In the genomic region with DNA sequence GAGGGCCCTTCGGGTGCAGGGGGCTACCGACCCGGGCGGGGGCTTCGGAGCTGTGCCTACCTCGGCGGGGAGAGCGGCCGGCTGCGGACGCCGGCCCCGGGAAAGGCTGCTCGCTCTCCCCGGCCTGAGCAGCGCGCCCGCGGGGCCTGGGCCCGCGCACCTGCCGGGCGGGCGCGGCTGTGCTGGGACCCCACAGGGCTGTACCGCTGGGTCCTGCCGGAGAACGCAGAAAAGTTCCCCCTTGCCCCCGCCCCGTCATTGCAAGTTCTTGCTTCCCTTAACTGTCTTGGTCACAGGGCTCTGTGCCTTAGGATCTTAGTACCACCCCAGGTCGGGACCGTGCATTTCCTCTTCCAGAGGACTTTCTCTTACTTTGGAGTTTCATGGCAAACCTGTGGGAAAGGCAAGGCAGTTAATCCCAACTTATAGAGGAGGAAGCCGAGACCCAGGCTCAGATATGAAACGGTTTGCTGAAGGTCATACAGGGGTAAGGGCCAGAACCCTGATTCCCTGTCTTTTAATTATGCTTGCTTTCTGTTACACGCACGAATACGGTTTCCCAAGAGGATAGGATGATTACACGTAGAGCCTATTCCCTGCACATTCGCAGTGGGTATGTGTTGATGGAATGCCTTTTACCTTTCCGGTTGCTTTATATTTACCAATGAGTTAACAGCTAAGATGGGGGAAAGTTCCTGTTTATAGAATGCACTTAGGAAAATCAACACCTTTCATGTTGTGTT, we compare ENCODE assay signal across 8 cellular contexts. TPM values are rescaled to one million over a fixed set of nuclear protein-coding genes. Genes with fewer than 3 reads are reported as not detected.
A peak's percentile ranks its signal among the peaks of the same experiment; 100 is the strongest.
DNase-seq lines count a peak whose midpoint lies in the region; ATAC-seq and TF ChIP-seq lines count a peak whose summit lies in the region.

No MANE protein-coding gene starts in this region.

- no peak for TF ChIP-seq RAD21 in liver (IDR thresholded peaks at IDR 0.05)

- H3K4me1 ChIP-seq in ACC112 (ENCODE audit: control insufficient read depth, insufficient read depth, low read length, unreplicated experiment) (peaks cover 29% of the 10 kb centered on the region), liver (ENCODE audit: control insufficient read depth in 4 of 4, insufficient read depth in 4 of 4, low read length in 3 of 4) (peaks cover 0 to 43% (median 17%) of the 10 kb centered on the region in 4 donors)

- H3K4me3 ChIP-seq in ACC112 (ENCODE audit: low read depth, low read length) (peak overlapping the region; percentile 99), liver (ENCODE audit: low read depth in 1 of 3, low read length in 3 of 3) (peak overlapping the region; percentile 76 to 91 (median 88))

- peaks cover 20% of the 10 kb centered on the region for H3K36me3 Mint-ChIP-seq in dendritic cell treated with granulocyte-macrophage colony-stimulating factor and Interleukin-4, amounts not matched to agents 40 ng/mL and 50 ng/mL, for 4 days (ENCODE audit: low read depth)
- H3K36me3 Mint-ChIP-seq in stimulated activated naive CD8-positive, alpha-beta T cell treated with anti-CD3 and anti-CD28 coated beads, Interleukin-15, Interleukin-2, amounts not matched to agents 100 ng/mL and 50 ng/mL, for 24 hours (ENCODE audit: low read depth) = peaks cover 29% of the 10 kb centered on the region

- peaks cover 31% of the 10 kb centered on the region for H3K79me2 ChIP-seq in ACC112 (ENCODE audit: control insufficient read depth, insufficient read depth, low read length, unreplicated experiment)

- H3K9me3 ChIP-seq in liver (ENCODE audit: control insufficient read depth in 4 of 4, low read length in 3 of 4) = no peaks in the 10 kb centered on the region

- peak overlapping the region; percentile 86 to 93 for H3K9ac ChIP-seq in liver (ENCODE audit: low read depth in 1 of 2, low read length in 2 of 2)

- intact Hi-C loops in dendritic cell treated with granulocyte-macrophage colony-stimulating factor and Interleukin-4, amounts not matched to agents 40 ng/mL and 50 ng/mL, for 4 days (cut with micrococcal nuclease) = loop anchor here (2.0 kb wide), 1 partner anchor 58 kb away; no protein-coding TSS in a partner anchor

- 1% methylated on average over 40 of the region's 40 CpGs for WGBS in liver

- no peaks in the 10 kb centered on the region for H3K27me3 ChIP-seq in ACC112 (ENCODE audit: insufficient read depth, low read length)
- H3K27me3 ChIP-seq in liver (ENCODE audit: control insufficient read depth in 4 of 4, insufficient read depth in 4 of 4, low read length in 3 of 4) = no peaks in the 10 kb centered on the region

- peak overlapping the region; percentile 83 for H3K4me3 Mint-ChIP-seq in dendritic cell treated with granulocyte-macrophage colony-stimulating factor and Interleukin-4, amounts not matched to agents 40 ng/mL and 50 ng/mL, for 4 days
- peak overlapping the region; percentile 94 for H3K4me3 Mint-ChIP-seq in stimulated activated naive CD8-positive, alpha-beta T cell treated with anti-CD3 and anti-CD28 coated beads, Interleukin-15, Interleukin-2, amounts not matched to agents 100 ng/mL and 50 ng/mL, for 24 hours

- H3K27ac Mint-ChIP-seq in dendritic cell treated with granulocyte-macrophage colony-stimulating factor and Interleukin-4, amounts not matched to agents 40 ng/mL and 50 ng/mL, for 4 days = peak overlapping the region; percentile 85
- H3K27ac Mint-ChIP-seq in stimulated activated naive CD8-positive, alpha-beta T cell treated with anti-CD3 and anti-CD28 coated beads, Interleukin-15, Interleukin-2, amounts not matched to agents 100 ng/mL and 50 ng/mL, for 24 hours = peak overlapping the region; percentile 89

- CTCF ChIA-PET in RWPE1 (lab: Yijun Ruan, JAX) = interaction anchor here (0.6 to 1.1 kb wide), 4 partner anchors 17 to 733 kb away, joined by 3 to 4 read pairs (median 4); no protein-coding TSS in a partner anchor

- H3K4me1 Mint-ChIP-seq in dendritic cell treated with granulocyte-macrophage colony-stimulating factor and Interleukin-4, amounts not matched to agents 40 ng/mL and 50 ng/mL, for 4 days (ENCODE audit: low read depth) = peaks cover 43% of the 10 kb centered on the region
- peaks cover 45% of the 10 kb centered on the region for H3K4me1 Mint-ChIP-seq in stimulated activated naive CD8-positive, alpha-beta T cell treated with anti-CD3 and anti-CD28 coated beads, Interleukin-15, Interleukin-2, amounts not matched to agents 100 ng/mL and 50 ng/mL, for 24 hours (ENCODE audit: low read depth)

- no peak for TF ChIP-seq CTCF in GM13977 (IDR thresholded peaks at IDR 0.05; ENCODE audit: extremely low read depth, insufficient read depth, missing control alignments)
- TF ChIP-seq CTCF in RWPE1 (conservative IDR thresholded peaks at IDR 0.05; ENCODE audit: low read depth) = no peak
- no peak for TF ChIP-seq CTCF in liver (IDR thresholded peaks at IDR 0.05; ENCODE audit: low read depth, low read length, missing input control)

- peaks cover 3% of the 10 kb centered on the region for H3K27me3 Mint-ChIP-seq in dendritic cell treated with granulocyte-macrophage colony-stimulating factor and Interleukin-4, amounts not matched to agents 40 ng/mL and 50 ng/mL, for 4 days
- H3K27me3 Mint-ChIP-seq in stimulated activated naive CD8-positive, alpha-beta T cell treated with anti-CD3 and anti-CD28 coated beads, Interleukin-15, Interleukin-2, amounts not matched to agents 100 ng/mL and 50 ng/mL, for 24 hours = no peaks in the 10 kb centered on the region

- H3K36me3 ChIP-seq in ACC112 (ENCODE audit: insufficient read depth, low read length) = peaks cover 3% of the 10 kb centered on the region; the same call in 1 of the 2 replicates
- H3K36me3 ChIP-seq in liver (ENCODE audit: control insufficient read depth in 4 of 4, insufficient read depth in 3 of 4, low read depth in 1 of 4, low read length in 3 of 4) = peaks cover 0 to 2% (median 0%) of the 10 kb centered on the region in 4 donors

- in situ Hi-C loops in GM13977 (cut with MboI; ENCODE audit: low pct_unique_long_range_greater_than_20kb, low sequenced_read_pairs, unreplicated experiment) = no loop called here

- peak; percentile 30 for ATAC-seq in HG03025 (IDR thresholded peaks at IDR 0.05; ENCODE audit: low FRiP score, unreplicated experiment)
- no peak for ATAC-seq in HG03439 (IDR thresholded peaks at IDR 0.05; ENCODE audit: unreplicated experiment)

- H2AFZ ChIP-seq in ACC112 (ENCODE audit: low read length, unreplicated experiment) = peak overlapping the region; percentile 93

- POLR2A ChIA-PET in RWPE1 (lab: Yijun Ruan, JAX; ENCODE audit: low non-redundant PET) = no interaction called here

- peak; percentile 49 for DNase-seq in GM13977 (ENCODE audit: low spot score)
- peak; percentile 33 for DNase-seq in RWPE1 (ENCODE audit: low spot score)

- H3K27ac ChIP-seq in ACC112 (ENCODE audit: low read depth, low read length) (peak overlapping the region; percentile 69; the same call in 1 of the 2 replicates), RWPE1 (peak overlapping the region; percentile 67), liver (ENCODE audit: low read depth in 1 of 2, low read length in 2 of 2) (peak overlapping the region; percentile 90 to 96)

- H3K9me3 Mint-ChIP-seq in dendritic cell treated with granulocyte-macrophage colony-stimulating factor and Interleukin-4, amounts not matched to agents 40 ng/mL and 50 ng/mL, for 4 days = no peaks in the 10 kb centered on the region
- H3K9me3 Mint-ChIP-seq in stimulated activated naive CD8-positive, alpha-beta T cell treated with anti-CD3 and anti-CD28 coated beads, Interleukin-15, Interleukin-2, amounts not matched to agents 100 ng/mL and 50 ng/mL, for 24 hours = no peaks in the 10 kb centered on the region

TF ChIP-seq in liver, 16 proteins besides CTCF, POLR2A, EP300 and RAD21:
- no peak for TF ChIP-seq FOXA2 (IDR thresholded peaks at IDR 0.05)
- no peak for TF ChIP-seq TAF1 (conservative IDR thresholded peaks at IDR 0.05)
- no peak for TF ChIP-seq HNF4G (IDR thresholded peaks at IDR 0.05)
- TF ChIP-seq SP1 (IDR thresholded peaks at IDR 0.05) = no peak
- TF ChIP-seq EGR1 (IDR thresholded peaks at IDR 0.05; ENCODE audit: low read depth in 2 of 2) = no peak
- TF ChIP-seq, protein P1, sequence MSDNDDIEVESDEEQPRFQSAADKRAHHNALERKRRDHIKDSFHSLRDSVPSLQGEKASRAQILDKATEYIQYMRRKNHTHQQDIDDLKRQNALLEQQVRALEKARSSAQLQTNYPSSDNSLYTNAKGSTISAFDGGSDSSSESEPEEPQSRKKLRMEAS (IDR thresholded peaks at IDR 0.05) = no peak
- no peak for TF ChIP-seq FOXA1 (IDR thresholded peaks at IDR 0.05)
- TF ChIP-seq JUND (IDR thresholded peaks at IDR 0.05) = no peak
- no peak for TF ChIP-seq REST (IDR thresholded peaks at IDR 0.05)
- no peak for TF ChIP-seq RXRA (IDR thresholded peaks at IDR 0.05)
- no peak for TF ChIP-seq YY1 (IDR thresholded peaks at IDR 0.05)
- no peak for TF ChIP-seq ATF3 (IDR thresholded peaks at IDR 0.05)
- TF ChIP-seq GABPA (IDR thresholded peaks at IDR 0.05 in 1 of 2, conservative IDR thresholded peaks at IDR 0.05 in 1 of 2) = no peak

RNA-seq across cellular contexts. Expression of gene PCGF5, which starts 0.7 kb away (rescaled TPM):
- 10 to 100 TPM; 34.8 to 55.5 TPM for total RNA-seq in liver
- 10 to 100 TPM; 18.9 to 29.6 TPM for polyA plus RNA-seq in liver
